Comparison of ENCODE assay signal across 8 cellular contexts in genomic region chr11:1548221-1549070, GRCh38. TPM values are rescaled to one million over a fixed set of nuclear protein-coding genes. Genes with fewer than 3 reads are reported as not detected.
A peak's percentile ranks its signal among the peaks of the same experiment; 100 is the strongest.
DNase-seq lines count a peak whose midpoint lies in the region; ATAC-seq and TF ChIP-seq lines count a peak whose summit lies in the region.

No MANE protein-coding gene starts in this region.

- no peak for ATAC-seq in HG03045 (IDR thresholded peaks at IDR 0.05; ENCODE audit: unreplicated experiment)
- ATAC-seq in GM21723 (IDR thresholded peaks at IDR 0.05; ENCODE audit: unreplicated experiment), result no peak

- intact Hi-C loops in posterior vena cava (cut with DNase I), result no loop called here

- TF ChIP-seq CTCF in epithelial cell of esophagus (IDR thresholded peaks at IDR 0.05; ENCODE audit: insufficient read depth, low read depth, low read length, missing control alignments), result no peak

- H3K4me3 ChIP-seq in epithelial cell of esophagus (ENCODE audit: low read length), result no peak overlapping the region

- peak; percentile 73 for DNase-seq in GM03348 (ENCODE audit: low spot score)
- peak; percentile 49 to 82 for DNase-seq in NCI-H526 (lab: John Stamatoyannopoulos, UW)
- peak; percentile 68 for DNase-seq in epithelial cell of esophagus (ENCODE audit: low read depth)
- peak; percentile 32 for DNase-seq in midbrain (lab: John Stamatoyannopoulos, UW)
- DNase-seq in COR-L47 (lab: John Stamatoyannopoulos, UW), result no peak
- no peak for DNase-seq in posterior vena cava (ENCODE audit: low spot score)

RNA-seq across cellular contexts. Expression of gene DUSP8, which starts 23.6 kb away (rescaled TPM):
- total RNA-seq in posterior vena cava, result 10 to 100 TPM; 11.0 to 19.4 TPM

RNA-seq across cellular contexts. Expression of gene KRTAP5-1, which starts 36.6 kb away (rescaled TPM):
- total RNA-seq in posterior vena cava, result not detected

RNA-seq across cellular contexts. Expression of gene KRTAP5-2, which starts 49.6 kb away (rescaled TPM):
- total RNA-seq in posterior vena cava, result not detected

RNA-seq across cellular contexts. Expression of gene KRTAP5-3, which starts 59.8 kb away (rescaled TPM):
- total RNA-seq in posterior vena cava, result not detected

Comparison
In these comparisons a context has a peak if more than half of its experiments do, and no peak if none do; other contexts are left out.
1. DNase-seq: peak in GM03348 (single experiment), NCI-H526 (2 of 2), epithelial cell of esophagus (single experiment) and midbrain (single experiment); none in COR-L47 (single experiment) and posterior vena cava (single experiment).